In genomic region chr1:40817791-40818263, GRCh38 we compare ENCODE assay signal across 11 cellular contexts. TPM values are rescaled to one million over a fixed set of nuclear protein-coding genes. Genes with fewer than 3 reads are reported as not detected.
DNase-seq lines count a peak whose midpoint lies in the region; ATAC-seq and TF ChIP-seq lines count a peak whose summit lies in the region.
"Had no signal": no experiment of that assay in that cellular context is flagged by ENCODE, and none has a peak within 500 bp of the region (broad histone marks: within the 10 kb centered on the region; RNA-seq: fewer than 3 reads in every experiment).

No MANE protein-coding gene starts in this region.

- peak in 1 of 2 donors; percentile 33 for ATAC-seq in activated T-cell treated with anti-CD3 and anti-CD28 coated beads, Interleukin-2, amount 50 U/mL, for 4 hours
- ATAC-seq in left lung (no peak), GM19351 (IDR thresholded peaks at IDR 0.05; ENCODE audit: unreplicated experiment) (no peak)

- H3K4me3 ChIP-seq in left lung: peak overlapping the region; percentile 33 to 43
- H3K4me3 ChIP-seq in thymus (ENCODE audit: low read length): peak overlapping the region; percentile 48

- 31% methylated on average over 19 of the region's 19 CpGs for WGBS in thymus

- H3K9me3 Mint-ChIP-seq in activated T-cell treated with anti-CD3 and anti-CD28 coated beads, Interleukin-2, amount 50 U/mL, for 4 hours: no peaks in the 10 kb centered on the region
- no peaks in the 10 kb centered on the region for H3K9me3 Mint-ChIP-seq in activated CD4-positive, alpha-beta memory T cell treated with anti-CD3 and anti-CD28 coated beads for 36 hours

- no peaks in the 10 kb centered on the region for H3K36me3 Mint-ChIP-seq in activated T-cell treated with anti-CD3 and anti-CD28 coated beads, Interleukin-2, amount 50 U/mL, for 4 hours (ENCODE audit: insufficient read depth)
- H3K36me3 Mint-ChIP-seq in activated CD4-positive, alpha-beta memory T cell treated with anti-CD3 and anti-CD28 coated beads for 36 hours: no peaks in the 10 kb centered on the region

- DNase-seq in activated T-cell treated with anti-CD3 and anti-CD28 coated beads, Interleukin-2, amount 50 U/mL, for 4 hours: no peak
- DNase-seq in activated T-cell treated with anti-CD3 and anti-CD28 coated beads, Interleukin-2, amount 50 U/mL, for 48 hours: no peak
- DNase-seq in activated CD4-positive, alpha-beta memory T cell treated with anti-CD3 and anti-CD28 coated beads for 36 hours: no peak
- DNase-seq in left lung (no peak), globus pallidus (ENCODE audit: low spot score) (no peak)
- no peak for DNase-seq in activated effector memory CD4-positive, alpha-beta T cell treated with Interleukin-2 at 50 U/mL for 16 hours
- DNase-seq: AML-193, NCI-H1105 had no signal

- H3K9me3 ChIP-seq in left lung (no peaks in the 10 kb centered on the region), thymus (ENCODE audit: control insufficient read depth) (no peaks in the 10 kb centered on the region)

- TF ChIP-seq CTCF in left lung (IDR thresholded peaks at IDR 0.05): no peak

- intact Hi-C loops in activated CD4-positive, alpha-beta memory T cell treated with anti-CD3 and anti-CD28 coated beads for 36 hours (cut with micrococcal nuclease): loop anchor here (1.0 kb wide), 2 partner anchors 16 to 127 kb away; partner anchors contain the start of gene NFYC
- intact Hi-C loops in left lung (cut with DNase I): no loop called here

- POLR2A ChIA-PET in activated CD4-positive, alpha-beta memory T cell treated with anti-CD3 and anti-CD28 coated beads for 36 hours (lab: Charles Lee): interaction anchor here (1.4 kb wide), 1 partner anchor 12 kb away, joined by 8 read pairs; no protein-coding TSS in a partner anchor

- no peaks in the 10 kb centered on the region for H3K27me3 Mint-ChIP-seq in activated T-cell treated with anti-CD3 and anti-CD28 coated beads, Interleukin-2, amount 50 U/mL, for 4 hours (ENCODE audit: low read depth)
- H3K27me3 Mint-ChIP-seq in activated CD4-positive, alpha-beta memory T cell treated with anti-CD3 and anti-CD28 coated beads for 36 hours: no peaks in the 10 kb centered on the region

- H3K27me3 ChIP-seq in left lung (peaks cover 0 to 29% of the 10 kb centered on the region in 2 donors), thymus (ENCODE audit: control insufficient read depth, insufficient read depth) (no peaks in the 10 kb centered on the region)

- H3K27ac ChIP-seq in left lung (no peak overlapping the region), thymus (ENCODE audit: low read depth) (no peak overlapping the region)
- H3K27ac ChIP-seq: foreskin keratinocyte had no signal

- peaks cover 8% of the 10 kb centered on the region for H3K4me1 Mint-ChIP-seq in activated T-cell treated with anti-CD3 and anti-CD28 coated beads, Interleukin-2, amount 50 U/mL, for 4 hours (ENCODE audit: low read depth)
- H3K4me1 Mint-ChIP-seq in activated CD4-positive, alpha-beta memory T cell treated with anti-CD3 and anti-CD28 coated beads for 36 hours (ENCODE audit: low read depth): peaks cover 14% of the 10 kb centered on the region

- H3K4me3 Mint-ChIP-seq in activated T-cell treated with anti-CD3 and anti-CD28 coated beads, Interleukin-2, amount 50 U/mL, for 4 hours: peak overlapping the region; percentile 74
- H3K4me3 Mint-ChIP-seq in activated CD4-positive, alpha-beta memory T cell treated with anti-CD3 and anti-CD28 coated beads for 36 hours: peak overlapping the region; percentile 74

- CTCF ChIA-PET in activated CD4-positive, alpha-beta memory T cell treated with anti-CD3 and anti-CD28 coated beads for 36 hours (lab: Charles Lee): no interaction called here

- H3K4me1 ChIP-seq in left lung (peaks cover 0 to 5% of the 10 kb centered on the region in 2 donors), thymus (ENCODE audit: control insufficient read depth, insufficient read depth, low read length) (peaks cover 2% of the 10 kb centered on the region)
- H3K4me1 ChIP-seq: foreskin keratinocyte had no signal

- no peaks in the 10 kb centered on the region for H3K36me3 ChIP-seq in left lung
- H3K36me3 ChIP-seq in thymus (ENCODE audit: control insufficient read depth, insufficient read depth): no peaks in the 10 kb centered on the region

- no peak overlapping the region for H3K27ac Mint-ChIP-seq in activated CD4-positive, alpha-beta memory T cell treated with anti-CD3 and anti-CD28 coated beads for 36 hours

RNA-seq across cellular contexts. Expression of gene KCNQ4, which starts 34.2 kb away (rescaled TPM):
- under 1 TPM; 0.24 to 0.56 (median 0.24) TPM for total RNA-seq in activated T-cell treated with anti-CD3 and anti-CD28 coated beads, Interleukin-2, amount 50 U/mL, for 4 hours
- under 1 TPM; 0.45 to 0.53 TPM for total RNA-seq in activated CD4-positive, alpha-beta memory T cell treated with anti-CD3 and anti-CD28 coated beads for 36 hours
- total RNA-seq in left lung: 1 to 10 TPM in 1 of 2 donors, under 1 TPM in 1; 0.92 to 1.2 TPM
- 1.1 TPM for polyA plus RNA-seq in thymus
- total RNA-seq: foreskin keratinocyte had no signal

RNA-seq across cellular contexts. Expression of gene CITED4, which starts 44.3 kb away (rescaled TPM):
- 1 to 10 TPM; 3.1 to 3.5 (median 3.2) TPM for total RNA-seq in activated T-cell treated with anti-CD3 and anti-CD28 coated beads, Interleukin-2, amount 50 U/mL, for 4 hours
- total RNA-seq in activated CD4-positive, alpha-beta memory T cell treated with anti-CD3 and anti-CD28 coated beads for 36 hours: 1 to 10 TPM; 1.9 to 2.1 TPM
- total RNA-seq in left lung: 1 to 10 TPM; 6.8 to 6.9 TPM
- 6.8 TPM for polyA plus RNA-seq in thymus
